9 cellular contexts compared by ENCODE assay signal in the genomic region with DNA sequence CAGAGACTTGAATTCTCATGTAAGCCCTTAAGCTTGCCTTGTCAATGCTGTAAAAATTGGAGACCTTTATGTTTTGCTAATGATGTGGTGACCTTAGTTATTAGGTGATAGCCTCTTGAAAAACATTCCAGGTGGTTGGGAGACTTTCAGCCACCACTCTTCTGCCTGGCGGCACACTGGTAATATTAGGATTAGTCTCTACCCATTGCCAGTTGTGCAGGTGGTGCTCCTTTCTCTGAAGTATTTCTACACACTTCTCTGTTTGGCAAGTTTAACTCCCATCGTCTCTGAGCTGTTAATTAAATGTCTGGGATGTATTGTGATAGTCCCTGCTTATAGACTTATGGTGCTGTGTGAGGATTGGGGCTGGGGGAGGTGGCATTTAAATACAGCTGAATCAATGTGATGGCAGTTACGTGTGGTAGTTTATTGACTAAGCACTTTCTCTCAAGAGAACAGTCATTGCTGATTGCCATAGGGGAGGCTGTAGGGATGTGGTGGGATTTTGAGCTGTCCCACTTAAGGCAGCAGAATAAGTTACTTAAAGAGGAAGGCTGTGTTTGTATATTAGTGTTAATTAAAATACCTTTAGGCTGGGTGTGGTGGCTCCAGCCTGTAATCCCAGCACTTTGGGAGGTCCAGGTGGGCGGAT. TPM values are rescaled to one million over a fixed set of nuclear protein-coding genes. Genes with fewer than 3 reads are reported as not detected.
DNase-seq lines count a peak whose midpoint lies in the region; ATAC-seq, FAIRE-seq and TF ChIP-seq lines count a peak whose summit lies in the region.
"Had no signal": no experiment of that assay in that cellular context is flagged by ENCODE, and none has a peak within 500 bp of the region (broad histone marks: within the 10 kb centered on the region; RNA-seq: fewer than 3 reads in every experiment).

No MANE protein-coding gene starts in this region.

- POLR2A ChIA-PET in CD8-positive, alpha-beta memory T cell (lab: Charles Lee): no interaction called here
- POLR2A ChIA-PET in PC-3 (lab: Charles Lee; ENCODE audit: unreplicated experiment) (no interaction called here), endothelial cell of umbilical vein (lab: Charles Lee) (interaction anchor here (1.2 kb wide), 1 partner anchor 13 kb away, joined by 4 read pairs; no protein-coding TSS in a partner anchor)

- H3K9me1 ChIP-seq in endothelial cell of umbilical vein (replicated peaks; ENCODE audit: control insufficient read depth, extremely low read depth, insufficient read depth, low read length): no peaks in the 10 kb centered on the region

- dilution Hi-C loops in endothelial cell of umbilical vein (cut with MboI; ENCODE audit: extremely low pct_ligation_motif_present, low sequenced_read_pairs): no loop called here

- peaks cover 6% of the 10 kb centered on the region for H3F3A ChIP-seq in PC-3 (ENCODE audit: low read length, unreplicated experiment)

- peak overlapping the region in 7 of 8 donors; percentile 7 to 82 (median 65) for H3K27ac Mint-ChIP-seq in CD8-positive, alpha-beta memory T cell
- H3K27ac Mint-ChIP-seq in progenitor cell of endocrine pancreas: peak overlapping the region; percentile 96

- H3K9ac ChIP-seq in PC-3 (ENCODE audit: low read length) (peak overlapping the region; percentile 34), endothelial cell of umbilical vein (replicated peaks; ENCODE audit: extremely low read depth, insufficient read depth, low read length) (peak overlapping the region; percentile 49)

- no peak for TF ChIP-seq POLR2A in endothelial cell of umbilical vein (IDR thresholded peaks at IDR 0.05; ENCODE audit: low read depth, low read length)

- BruUV-seq in PC-3 (replicated peaks; lab: Mats Ljungman, UMichigan) (TSS peak; percentile 44), endothelial cell of umbilical vein (replicated peaks; lab: Mats Ljungman, UMichigan) (no TSS peak)

- peaks cover 36% of the 10 kb centered on the region for H4K20me1 ChIP-seq in PC-3 (ENCODE audit: low read length)
- peaks cover 16% of the 10 kb centered on the region for H4K20me1 ChIP-seq in endothelial cell of umbilical vein (replicated peaks; ENCODE audit: control insufficient read depth, extremely low read depth, insufficient read depth, low read length)

- H3K36me3 Mint-ChIP-seq in CD8-positive, alpha-beta memory T cell: peaks cover 0 to 38% (median 8%) of the 10 kb centered on the region in 3 donors
- peaks cover 12% of the 10 kb centered on the region for H3K36me3 Mint-ChIP-seq in progenitor cell of endocrine pancreas (ENCODE audit: insufficient read depth)

- H2AFZ ChIP-seq in PC-3 (ENCODE audit: low read length) (no peak overlapping the region), endothelial cell of umbilical vein (ENCODE audit: low read depth, low read length) (no peak overlapping the region)

- FAIRE-seq in endothelial cell of umbilical vein (lab: Jason Lieb, UNC): no peak
- FAIRE-seq: H1 had no signal

- TF ChIP-seq CTCF in PC-3 (conservative IDR thresholded peaks at IDR 0.05; ENCODE audit: low read depth, low read length) (no peak), endothelial cell of umbilical vein (IDR thresholded peaks at IDR 0.05; ENCODE audit: extremely low read depth in 1 of 2, insufficient read depth in 1 of 2, low read depth in 1 of 2, low read length in 2 of 2) (no peak), progenitor cell of endocrine pancreas (IDR thresholded peaks at IDR 0.05; ENCODE audit: unreplicated experiment) (no peak)

- H3K9me3 Mint-ChIP-seq in CD8-positive, alpha-beta memory T cell: no peaks in the 10 kb centered on the region
- no peaks in the 10 kb centered on the region for H3K9me3 Mint-ChIP-seq in progenitor cell of endocrine pancreas (ENCODE audit: low read depth)

- intact Hi-C loops in PC-3 (cut with micrococcal nuclease) (loop anchor here (1.0 kb wide), 1 partner anchor 7 kb away; no protein-coding TSS in a partner anchor), endothelial cell of umbilical vein (cut with micrococcal nuclease) (no loop called here)

- H3K4me2 ChIP-seq in PC-3 (ENCODE audit: low read length): peak overlapping the region; percentile 70
- H3K4me2 ChIP-seq in endothelial cell of umbilical vein (ENCODE audit: insufficient read depth, low read length): peak overlapping the region; percentile 25

- H3K36me3 ChIP-seq in CD8-positive, alpha-beta memory T cell (ENCODE audit: insufficient read depth, low read length): no peaks in the 10 kb centered on the region
- H3K36me3 ChIP-seq in PC-3 (ENCODE audit: low read depth, low read length) (peaks cover 34% of the 10 kb centered on the region), endothelial cell of umbilical vein (ENCODE audit: control insufficient read depth in 2 of 2, extremely low read depth in 1 of 2, insufficient read depth in 2 of 2, low read length in 2 of 2) (peaks cover 3 to 6% of the 10 kb centered on the region in 2 experiments)

- peaks cover 33% of the 10 kb centered on the region for H3K4me1 ChIP-seq in CD8-positive, alpha-beta memory T cell (ENCODE audit: insufficient read depth, low read length)
- H3K4me1 ChIP-seq in PC-3 (ENCODE audit: insufficient read depth, low read length) (peaks cover 34% of the 10 kb centered on the region), endothelial cell of umbilical vein (ENCODE audit: control insufficient read depth, extremely low read depth, insufficient read depth, low read length) (peaks cover 50% of the 10 kb centered on the region)

- DNase-seq in CD8-positive, alpha-beta memory T cell: no peak
- DNase-seq in PC-3: no peak
- DNase-seq in endothelial cell of umbilical vein (ENCODE audit: low read depth, low spot score): no peak
- DNase-seq in progenitor cell of endocrine pancreas (ENCODE audit: low spot score, unreplicated experiment): no peak
- DNase-seq in cerebellar nuclear complex (lab: John Stamatoyannopoulos, UW): no peak
- DNase-seq in activated T-cell treated with anti-CD3 and anti-CD28 coated beads, Interleukin-2, amount 50 U/mL, for 1 hour: no peak
- no peak for DNase-seq in amniotic stem cell (lab: John Stamatoyannopoulos, UW)

- no peak overlapping the region for H3K27ac ChIP-seq in CD8-positive, alpha-beta memory T cell (ENCODE audit: low read depth, low read length)
- H3K27ac ChIP-seq in PC-3 (ENCODE audit: low read length) (peak overlapping the region; percentile 87), endothelial cell of umbilical vein (ENCODE audit: insufficient read depth, low read depth, low read length) (peak overlapping the region; percentile 87)

- ATAC-seq in PC-3 (no peak), GM19328 (IDR thresholded peaks at IDR 0.05; ENCODE audit: unreplicated experiment) (no peak)

- H3K27me3 ChIP-seq in CD8-positive, alpha-beta memory T cell (ENCODE audit: insufficient read depth, low read length, poor library complexity, severe bottlenecking): no peaks in the 10 kb centered on the region
- no peaks in the 10 kb centered on the region for H3K27me3 ChIP-seq in PC-3 (ENCODE audit: low read length)
- no peaks in the 10 kb centered on the region for H3K27me3 ChIP-seq in endothelial cell of umbilical vein (ENCODE audit: control insufficient read depth in 2 of 2, insufficient read depth in 2 of 2, low read length in 2 of 2)

- CTCF ChIA-PET in CD8-positive, alpha-beta memory T cell (lab: Charles Lee): no interaction called here
- CTCF ChIA-PET in PC-3 (lab: Charles Lee): interaction anchor here (0.8 kb wide), 1 partner anchor 72 kb away, joined by 3 read pairs; no protein-coding TSS in a partner anchor
- CTCF ChIA-PET in endothelial cell of umbilical vein (lab: Charles Lee): interaction anchor here (0.7 to 2.6 kb wide), 3 partner anchors 7 to 36 kb away, joined by 3 to 7 read pairs (median 4); no protein-coding TSS in a partner anchor

- H3K9me2 ChIP-seq in PC-3 (replicated peaks; ENCODE audit: low read length): no peaks in the 10 kb centered on the region

- H3K4me1 Mint-ChIP-seq in CD8-positive, alpha-beta memory T cell: peaks cover 49 to 66% (median 59%) of the 10 kb centered on the region in 3 donors
- H3K4me1 Mint-ChIP-seq in progenitor cell of endocrine pancreas (ENCODE audit: low read depth): peaks cover 35% of the 10 kb centered on the region

- H3K79me2 ChIP-seq in PC-3 (ENCODE audit: low read length): peaks cover 96% of the 10 kb centered on the region
- peaks cover 97% of the 10 kb centered on the region for H3K79me2 ChIP-seq in endothelial cell of umbilical vein (ENCODE audit: control insufficient read depth, insufficient read depth, low read length)

- no peaks in the 10 kb centered on the region for H3K9me3 ChIP-seq in CD8-positive, alpha-beta memory T cell (ENCODE audit: low read length)
- no peaks in the 10 kb centered on the region for H3K9me3 ChIP-seq in PC-3 (ENCODE audit: low read length)
- H3K9me3 ChIP-seq in endothelial cell of umbilical vein (replicated peaks; ENCODE audit: control insufficient read depth, insufficient read depth, low read length): no peaks in the 10 kb centered on the region

- no peak overlapping the region for H3K4me3 ChIP-seq in CD8-positive, alpha-beta memory T cell (ENCODE audit: low read length)
- H3K4me3 ChIP-seq in PC-3 (ENCODE audit: low read length): peak overlapping the region; percentile 42
- H3K4me3 ChIP-seq in endothelial cell of umbilical vein (replicated peaks in 1 of 3; ENCODE audit: insufficient read depth in 1 of 3, low read depth in 1 of 3, low read length in 3 of 3): no peak overlapping the region

- peak overlapping the region in 1 of 7 donors; percentile 45 for H3K4me3 Mint-ChIP-seq in CD8-positive, alpha-beta memory T cell
- no peak overlapping the region for H3K4me3 Mint-ChIP-seq in progenitor cell of endocrine pancreas (ENCODE audit: low read depth)

- no peaks in the 10 kb centered on the region for H3K27me3 Mint-ChIP-seq in CD8-positive, alpha-beta memory T cell
- H3K27me3 Mint-ChIP-seq in progenitor cell of endocrine pancreas: no peaks in the 10 kb centered on the region

RNA-seq across cellular contexts. Expression of a gene that starts 11.7 kb away (rescaled TPM):
- 100 to 1,000 TPM; 224 to 231 TPM for total RNA-seq in CD8-positive, alpha-beta memory T cell
- polyA plus RNA-seq in CD8-positive, alpha-beta memory T cell: 299 TPM
- total RNA-seq in PC-3 (2014; rRNA removed) (89.7 and 138 TPM in 2 replicates), endothelial cell of umbilical vein (377 and 378 TPM in 2 replicates), progenitor cell of endocrine pancreas (203 and 210 TPM in 2 replicates)
- 252 and 322 TPM in 2 replicates for polyA plus RNA-seq in endothelial cell of umbilical vein
- polyA plus RNA-seq in endothelial cell of umbilical vein (2011; cell fraction: cytosol; rRNA removed): 417 and 471 TPM in 2 replicates
- 204 and 250 TPM in 2 replicates for polyA plus RNA-seq in endothelial cell of umbilical vein (2011; cell fraction: nucleus; rRNA removed)
- 310 and 396 TPM in 2 replicates for polyA plus RNA-seq in endothelial cell of umbilical vein (2012)
- 245 and 256 TPM in 2 replicates for polyA minus RNA-seq in endothelial cell of umbilical vein
- polyA minus RNA-seq in endothelial cell of umbilical vein (2011; cell fraction: cytosol; rRNA and poly(A)+ RNA removed): 142 TPM
- polyA minus RNA-seq in endothelial cell of umbilical vein (2011; cell fraction: nucleus; rRNA and poly(A)+ RNA removed): 79.7 and 82.9 TPM in 2 replicates

RNA-seq across cellular contexts. Expression of a gene that starts 37.3 kb away (rescaled TPM):
- 10 to 100 TPM; 15.8 to 16.7 TPM for total RNA-seq in CD8-positive, alpha-beta memory T cell
- polyA plus RNA-seq in CD8-positive, alpha-beta memory T cell: 5.5 TPM
- total RNA-seq in PC-3 (2014; rRNA removed): 19.1 and 19.3 TPM in 2 replicates
- 16.7 and 17.1 TPM in 2 replicates for total RNA-seq in endothelial cell of umbilical vein
- 10.0 and 12.0 TPM in 2 replicates for polyA plus RNA-seq in endothelial cell of umbilical vein
- polyA plus RNA-seq in endothelial cell of umbilical vein (2011; cell fraction: cytosol; rRNA removed): 12.7 and 14.4 TPM in 2 replicates
- polyA plus RNA-seq in endothelial cell of umbilical vein (2011; cell fraction: nucleus; rRNA removed): 4.8 and 5.5 TPM in 2 replicates
- 10.9 and 11.4 TPM in 2 replicates for polyA plus RNA-seq in endothelial cell of umbilical vein (2012)
- polyA minus RNA-seq in endothelial cell of umbilical vein: 12.2 and 15.1 TPM in 2 replicates
- 39.4 TPM for polyA minus RNA-seq in endothelial cell of umbilical vein (2011; cell fraction: cytosol; rRNA and poly(A)+ RNA removed)
- 3.0 and 4.5 TPM in 2 replicates for polyA minus RNA-seq in endothelial cell of umbilical vein (2011; cell fraction: nucleus; rRNA and poly(A)+ RNA removed)
- total RNA-seq in progenitor cell of endocrine pancreas: 17.3 and 18.0 TPM in 2 replicates
